Comparison of ENCODE assay signal across 22 cellular contexts in genomic region chr3:135017494-135017893, GRCh38.
DNase-seq lines count a peak whose midpoint lies in the region; ATAC-seq and TF ChIP-seq lines count a peak whose summit lies in the region.
"Had no signal": no experiment of that assay in that cellular context is flagged by ENCODE, and none has a peak within 500 bp of the region (broad histone marks: within the 10 kb centered on the region; RNA-seq: fewer than 3 reads in every experiment).

No MANE protein-coding gene starts in this region.

- H3K9me3 ChIP-seq in lower lobe of right lung (no peaks in the 10 kb centered on the region), uterus (no peaks in the 10 kb centered on the region)
- H3K9me3 ChIP-seq: ovary had no signal

- H3K36me3 ChIP-seq in lower lobe of right lung (no peaks in the 10 kb centered on the region), uterus (no peaks in the 10 kb centered on the region)
- H3K36me3 ChIP-seq: ovary had no signal

- H3K4me3 ChIP-seq in lower lobe of right lung (no peak overlapping the region), uterus (no peak overlapping the region)
- H3K4me3 ChIP-seq: ovary had no signal

- TF ChIP-seq POLR2A in uterus (IDR thresholded peaks at IDR 0.05): no peak

- no peak for TF ChIP-seq CTCF in lower lobe of right lung (IDR thresholded peaks at IDR 0.05)
- TF ChIP-seq CTCF in uterus (IDR thresholded peaks at IDR 0.05): no peak

- H3K27ac ChIP-seq in lower lobe of right lung (no peak overlapping the region), uterus (no peak overlapping the region)
- H3K27ac ChIP-seq: ovary had no signal

- ATAC-seq in lower lobe of right lung (peak; percentile 29 to 80), HG03108 (IDR thresholded peaks at IDR 0.05; ENCODE audit: unreplicated experiment) (no peak), GM19023 (IDR thresholded peaks at IDR 0.05; ENCODE audit: unreplicated experiment) (no peak)
- ATAC-seq: activated CD8-positive, alpha-beta memory T cell treated with anti-CD3 and anti-CD28 coated beads, Interleukin-2, amount 10 ng/mL, durations not matched to agents 7 days and 5 days; activated T-helper 17 cell treated with anti-CD3 and anti-CD28 coated beads, Interleukin-2, amount 50 U/mL, for 72 hours; PC-3; right cardiac atrium had no signal

- H3K27me3 ChIP-seq in lower lobe of right lung (ENCODE audit: low read depth) (no peaks in the 10 kb centered on the region), uterus (no peaks in the 10 kb centered on the region)
- H3K27me3 ChIP-seq: ovary had no signal

- peak; percentile 64 for DNase-seq in DMS153 treated with DMSO at 0.1 percent for 48 hours (lab: John Stamatoyannopoulos, UW; ENCODE audit: unreplicated experiment)
- DNase-seq in NCI-H128 (lab: John Stamatoyannopoulos, UW; ENCODE audit: unreplicated experiment): peak; percentile 51
- DNase-seq in NCI-H345 treated with DMSO at 0.1 percent for 48 hours (lab: John Stamatoyannopoulos, UW; ENCODE audit: unreplicated experiment): peak; percentile 80
- peak; percentile 52 for DNase-seq in lower lobe of right lung
- no peak for DNase-seq in uterus
- DNase-seq: activated CD4-positive, alpha-beta T cell treated with anti-CD3 and anti-CD28 coated beads for 48 hours; activated CD8-positive, alpha-beta memory T cell treated with anti-CD3 and anti-CD28 coated beads, Interleukin-2, amount 10 ng/mL, durations not matched to agents 7 days and 5 days; activated naive CD8-positive, alpha-beta T cell treated with anti-CD3 and anti-CD28 coated beads, Interleukin-2, amount 10 ng/mL, durations not matched to agents 7 days and 5 days; effector memory CD4-positive, alpha-beta T cell; HCEC 1CT; mesenchymal stem cell; naive B cell; NCI-H1930; NCI-H82; ovary; PC-3; right cardiac atrium; stimulated activated CD4-positive, alpha-beta T cell treated with anti-CD3 and anti-CD28 coated beads, Interleukin-15, amount 100 ng/mL, for 24 hours; T-helper 1 cell had no signal

- intact Hi-C loops in lower lobe of right lung (cut with DNase I): no loop called here
- intact Hi-C loops in uterus (cut with DNase I; ENCODE audit: low total_unique reads): no loop called here

- H3K4me1 ChIP-seq in lower lobe of right lung (no peaks in the 10 kb centered on the region), uterus (no peaks in the 10 kb centered on the region)

Comparison
In these comparisons a context has a peak if more than half of its experiments do, and no peak if none do; other contexts are left out.
1. DNase-seq: peak in DMS153 treated with DMSO at 0.1 percent for 48 hours (single experiment), NCI-H128 (single experiment), NCI-H345 treated with DMSO at 0.1 percent for 48 hours (single experiment) and lower lobe of right lung (single experiment); none in uterus (0 of 2).
2. ATAC-seq: peak in lower lobe of right lung (2 of 2); none in HG03108 (single experiment) and GM19023 (single experiment).